Comparison of ENCODE assay signal across 10 cellular contexts in the genomic region with DNA sequence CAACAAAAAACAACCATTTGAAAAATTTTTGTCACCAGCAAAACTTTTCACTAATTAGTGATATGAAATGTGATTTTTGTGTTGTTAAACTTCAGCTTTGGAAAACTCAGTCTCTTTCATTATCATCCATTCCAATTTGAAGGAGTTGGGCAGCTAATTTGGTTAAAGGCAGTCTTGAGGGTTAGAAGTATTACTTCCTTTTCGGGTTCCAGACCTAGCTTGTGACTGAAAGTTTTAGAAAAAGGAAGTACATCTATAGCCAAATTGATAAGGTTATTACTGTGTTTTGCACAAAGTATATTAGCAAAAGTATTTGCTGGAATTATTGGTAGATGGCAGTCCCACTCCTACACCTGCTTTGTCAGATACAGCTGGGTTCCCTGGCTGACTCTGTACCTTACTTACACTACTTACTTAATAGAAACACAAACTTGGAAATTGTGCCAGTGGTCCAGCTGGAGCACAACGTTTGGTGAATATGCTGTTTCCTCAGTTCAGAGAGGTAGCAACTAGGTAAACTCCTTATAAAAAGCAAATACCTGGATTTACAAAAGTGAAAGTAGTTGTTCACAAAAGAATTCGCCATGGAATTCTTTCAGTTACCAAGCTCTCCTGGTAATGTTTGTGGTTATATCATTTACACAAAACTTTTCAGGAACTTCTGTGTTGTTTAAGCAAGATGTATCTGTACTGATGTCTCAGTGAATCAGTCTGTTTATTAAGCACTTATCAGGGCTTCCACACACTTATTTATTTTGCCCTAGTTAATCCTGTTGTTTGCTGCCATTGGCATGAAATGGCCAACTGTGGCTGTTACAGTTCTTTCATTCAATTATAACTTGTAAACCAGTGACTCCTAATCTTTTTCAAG. TPM values are rescaled to one million over a fixed set of nuclear protein-coding genes. Genes with fewer than 3 reads are reported as not detected.
DNase-seq lines count a peak whose midpoint lies in the region; ATAC-seq, FAIRE-seq and TF ChIP-seq lines count a peak whose summit lies in the region.
"Had no signal": no experiment of that assay in that cellular context is flagged by ENCODE, and none has a peak within 500 bp of the region (broad histone marks: within the 10 kb centered on the region; RNA-seq: fewer than 3 reads in every experiment).

No MANE protein-coding gene starts in this region.

- intact Hi-C loops in Right ventricle myocardium inferior (cut with DNase I), result no loop called here

- H3K4me1 ChIP-seq in OCI-LY3 (ENCODE audit: low read length), result peaks cover 32% of the 10 kb centered on the region

- peak overlapping the region; percentile 88 for H3K27ac ChIP-seq in OCI-LY3 (ENCODE audit: low read length)

- no peaks in the 10 kb centered on the region for H3K9me3 Mint-ChIP-seq in osteocyte (ENCODE audit: unreplicated experiment)
- H3K9me3 Mint-ChIP-seq: endodermal cell had no signal

- peaks cover 75% of the 10 kb centered on the region for H3K4me1 Mint-ChIP-seq in osteocyte (ENCODE audit: unreplicated experiment)

- H4K20me1 ChIP-seq in OCI-LY3 (ENCODE audit: insufficient read depth, low read length), result peaks cover 8% of the 10 kb centered on the region; the same call in 1 of the 2 replicates

- H3K36me3 Mint-ChIP-seq in osteocyte (ENCODE audit: unreplicated experiment), result peaks cover 70% of the 10 kb centered on the region

- H3K4me3 ChIP-seq in OCI-LY3 (ENCODE audit: low read length), result peak overlapping the region; percentile 57

- H3K27ac Mint-ChIP-seq in osteocyte (ENCODE audit: unreplicated experiment), result peak overlapping the region; percentile 71
- H3K27ac Mint-ChIP-seq: endodermal cell had no signal

- ATAC-seq in GM19324 (IDR thresholded peaks at IDR 0.05; ENCODE audit: low FRiP score, unreplicated experiment), result peak; percentile 69
- peak; percentile 71 for ATAC-seq in HG02884 (IDR thresholded peaks at IDR 0.05; ENCODE audit: unreplicated experiment)
- no peak for ATAC-seq in Right ventricle myocardium inferior

- no peak for FAIRE-seq in RCC 7860 (lab: Jason Lieb, UNC)

- H3K36me3 ChIP-seq in OCI-LY3 (replicated peaks; ENCODE audit: low read depth, low read length), result peaks cover 53% of the 10 kb centered on the region

- no peaks in the 10 kb centered on the region for H3K27me3 Mint-ChIP-seq in osteocyte (ENCODE audit: unreplicated experiment)

- no peak overlapping the region for H2AFZ ChIP-seq in OCI-LY3 (ENCODE audit: low read depth, low read length)

- H3K9ac ChIP-seq in OCI-LY3 (ENCODE audit: low read length), result peak overlapping the region; percentile 44

- H3K4me2 ChIP-seq in OCI-LY3 (ENCODE audit: low read length), result peak overlapping the region; percentile 81

- no peaks in the 10 kb centered on the region for H3K27me3 ChIP-seq in OCI-LY3 (ENCODE audit: low read depth, low read length)

- H3K9me3 ChIP-seq in OCI-LY3 (ENCODE audit: insufficient read depth, low read length), result no peaks in the 10 kb centered on the region

- peaks cover 15% of the 10 kb centered on the region for H3K79me2 ChIP-seq in OCI-LY3 (ENCODE audit: low read length)

- TF ChIP-seq CTCF in OCI-LY3 (IDR thresholded peaks at IDR 0.05; ENCODE audit: low read depth, low read length) (no peak), osteocyte (IDR thresholded peaks at IDR 0.05) (no peak)

- DNase-seq in osteocyte (ENCODE audit: extremely low spot score, unreplicated experiment) (no peak), Ammon's horn (ENCODE audit: low spot score) (no peak), GDM1 (lab: John Stamatoyannopoulos, UW) (no peak), Right ventricle myocardium inferior (ENCODE audit: missing footprints) (no peak), RCC 7860 (ENCODE audit: low spot score) (no peak)
- DNase-seq: endodermal cell, NCI-H187 treated with DMSO at 0.1 percent for 48 hours had no signal

- H3K4me3 Mint-ChIP-seq in osteocyte (ENCODE audit: unreplicated experiment), result no peak overlapping the region
- H3K4me3 Mint-ChIP-seq: endodermal cell had no signal

RNA-seq across cellular contexts. Expression of gene TIPARP, which starts 31.6 kb away (rescaled TPM):
- total RNA-seq in osteocyte (152 and 163 TPM in 2 replicates), Right ventricle myocardium inferior (26.0 TPM)
